Comparison of ENCODE assay signal across 8 cellular contexts in the genomic region with DNA sequence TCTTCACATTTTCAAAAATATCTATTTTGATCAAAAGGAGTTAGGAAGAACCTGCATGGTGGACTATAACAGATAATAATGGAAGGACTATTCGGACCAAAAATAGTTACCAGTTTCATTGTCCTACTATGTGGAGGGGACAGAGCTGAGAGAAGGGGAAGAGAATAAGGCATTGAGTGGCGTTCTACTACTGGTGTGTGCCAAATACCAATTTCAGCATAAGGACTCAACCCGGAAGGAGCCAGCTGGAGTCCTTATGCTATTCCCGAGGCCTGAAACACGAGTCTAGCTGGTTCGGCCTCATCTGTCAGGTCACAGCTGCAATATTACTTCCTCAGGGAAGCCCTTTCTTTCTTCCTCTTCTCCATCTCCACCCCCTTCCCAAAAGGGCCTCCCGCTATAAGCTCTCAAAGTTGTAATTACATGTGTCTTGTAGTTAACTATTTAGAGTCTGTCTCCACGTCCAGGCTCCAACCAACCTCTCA. TPM values are rescaled to one million over a fixed set of nuclear protein-coding genes. Genes with fewer than 3 reads are reported as not detected.
A peak's percentile ranks its signal among the peaks of the same experiment; 100 is the strongest.
DNase-seq lines count a peak whose midpoint lies in the region; ATAC-seq and TF ChIP-seq lines count a peak whose summit lies in the region.

No MANE protein-coding gene starts in this region.

- H3K4me3 ChIP-seq in A673 (ENCODE audit: low read depth, low read length, poor library complexity, severe bottlenecking): peak overlapping the region; percentile 70
- peak overlapping the region; percentile 71 for H3K4me3 ChIP-seq in epithelial cell of proximal tubule (ENCODE audit: low read depth, low read length)

- H3K27ac ChIP-seq in A673 (ENCODE audit: low read depth, low read length, poor library complexity, severe bottlenecking): peak overlapping the region; percentile 88

- CTCF ChIA-PET in A673 (lab: Charles Lee): no interaction called here

- H3K9ac ChIP-seq in ES-I3 (ENCODE audit: low read depth, low read length): peak overlapping the region; percentile 87

- intact Hi-C loops in A673 (cut with micrococcal nuclease; ENCODE audit: unreplicated experiment): no loop called here

- TF ChIP-seq CTCF in A673 (conservative IDR thresholded peaks at IDR 0.05; ENCODE audit: low read depth, low read length) (no peak), epithelial cell of proximal tubule (conservative IDR thresholded peaks at IDR 0.05; ENCODE audit: low read depth, low read length) (no peak)

- H3K4me1 ChIP-seq in A673 (ENCODE audit: insufficient read depth, low read length, poor library complexity, severe bottlenecking) (peaks cover 18% of the 10 kb centered on the region), ES-I3 (ENCODE audit: insufficient read depth, low read length) (peaks cover 11% of the 10 kb centered on the region; the same call in 1 of the 2 replicates)

- POLR2A ChIA-PET in A673 (lab: Charles Lee; ENCODE audit: low non-redundant PET): no interaction called here

- ATAC-seq in HG02610 (IDR thresholded peaks at IDR 0.05; ENCODE audit: unreplicated experiment) (no peak), GM19463 (IDR thresholded peaks at IDR 0.05; ENCODE audit: unreplicated experiment) (no peak)

- no TSS peak for BruUV-seq in A673 (replicated peaks; lab: Mats Ljungman, UMichigan)

- H3K9me3 ChIP-seq in A673 (ENCODE audit: low read depth, low read length, poor library complexity, severe bottlenecking) (no peaks in the 10 kb centered on the region), ES-I3 (ENCODE audit: control insufficient read depth, insufficient read depth, low read length) (no peaks in the 10 kb centered on the region)

- H3K27me3 ChIP-seq in A673 (replicated peaks; ENCODE audit: insufficient read depth, low read depth, low read length, poor library complexity): no peaks in the 10 kb centered on the region

- DNase-seq in A673 (ENCODE audit: low spot score): no peak
- peak; percentile 24 for DNase-seq in SK-N-DZ (ENCODE audit: low spot score)
- no peak for DNase-seq in epithelial cell of proximal tubule (ENCODE audit: low read depth)
- DNase-seq in myocyte (ENCODE audit: low read depth): peak; percentile 26
- DNase-seq in NCI-H526 treated with DMSO at 0.1 percent for 48 hours (lab: John Stamatoyannopoulos, UW): no peak

- no peaks in the 10 kb centered on the region for H3K36me3 ChIP-seq in A673 (ENCODE audit: insufficient read depth, low read length, poor library complexity, severe bottlenecking)
- no peaks in the 10 kb centered on the region for H3K36me3 ChIP-seq in ES-I3 (ENCODE audit: insufficient read depth, low read length)

RNA-seq across cellular contexts. Expression of gene FER, which starts 20.5 kb away (rescaled TPM):
- total RNA-seq in A673 (2021) (16.4 and 16.6 TPM in 2 replicates), epithelial cell of proximal tubule (10.1 and 10.9 TPM in 2 replicates), myocyte (13.9 and 14.7 TPM in 2 replicates)
- polyA plus RNA-seq in SK-N-DZ (2014; cell fraction: cytosol; rRNA removed): 5.1 and 11.1 TPM in 2 replicates
- polyA plus RNA-seq in SK-N-DZ (2014; cell fraction: nucleus; rRNA removed): 10.4 and 14.3 TPM in 2 replicates
- 6.1 TPM for polyA plus RNA-seq in myocyte (2012)

Comparison
In these comparisons a context has a peak if more than half of its experiments do, and no peak if none do; other contexts are left out.
1. DNase-seq: peak in SK-N-DZ (single experiment) and myocyte (single experiment); none in A673 (single experiment), epithelial cell of proximal tubule (single experiment) and NCI-H526 treated with DMSO at 0.1 percent for 48 hours (single experiment).